Comparison of ENCODE assay signal across 14 cellular contexts in genomic region chr13:48626077-48626449, GRCh38. TPM values are rescaled to one million over a fixed set of nuclear protein-coding genes. Genes with fewer than 3 reads are reported as not detected.
A peak's percentile ranks its signal among the peaks of the same experiment; 100 is the strongest.
DNase-seq lines count a peak whose midpoint lies in the region; ATAC-seq and TF ChIP-seq lines count a peak whose summit lies in the region.
"Had no signal": no experiment of that assay in that cellular context is flagged by ENCODE, and none has a peak within 500 bp of the region (broad histone marks: within the 10 kb centered on the region; RNA-seq: fewer than 3 reads in every experiment).

No MANE protein-coding gene starts in this region.

- intact Hi-C loops in esophagus squamous epithelium (cut with DNase I) = no loop called here

- no peaks in the 10 kb centered on the region for H4K20me1 ChIP-seq in smooth muscle cell (ENCODE audit: low read depth)

- no peak overlapping the region for H2AFZ ChIP-seq in smooth muscle cell (ENCODE audit: low read depth)

- peak overlapping the region; percentile 52 for H3K4me2 ChIP-seq in smooth muscle cell

- H3K27me3 ChIP-seq in brain microvascular endothelial cell (replicated peaks) (no peaks in the 10 kb centered on the region), kidney epithelial cell (ENCODE audit: control insufficient read depth, insufficient read depth, low read length) (no peaks in the 10 kb centered on the region), smooth muscle cell (ENCODE audit: low read depth) (no peaks in the 10 kb centered on the region), esophagus squamous epithelium (no peaks in the 10 kb centered on the region)

- ATAC-seq in GM18861 (IDR thresholded peaks at IDR 0.05; ENCODE audit: unreplicated experiment) (no peak), HG03442 (IDR thresholded peaks at IDR 0.05; ENCODE audit: unreplicated experiment) (no peak)

- in situ Hi-C loops in brain microvascular endothelial cell (cut with HindIII; ENCODE audit: low pct_ligation_motif_present, low sequenced_read_pairs) = no loop called here

- H3K4me3 ChIP-seq in brain microvascular endothelial cell (ENCODE audit: low read depth, low read length) = no peak overlapping the region
- H3K4me3 ChIP-seq in kidney epithelial cell (ENCODE audit: low read depth, low read length) = no peak overlapping the region
- H3K4me3 ChIP-seq in smooth muscle cell = no peak overlapping the region
- no peak overlapping the region for H3K4me3 ChIP-seq in esophagus squamous epithelium

- TF ChIP-seq CTCF in brain microvascular endothelial cell (IDR thresholded peaks at IDR 0.05; ENCODE audit: low read depth, low read length, missing control alignments) (no peak), kidney epithelial cell (IDR thresholded peaks at IDR 0.05; ENCODE audit: insufficient read depth, low read length, poor library complexity, severe bottlenecking) (no peak), smooth muscle cell (IDR thresholded peaks at IDR 0.05; ENCODE audit: borderline replicate concordance, insufficient read depth, poor library complexity, severe bottlenecking) (no peak), esophagus squamous epithelium (IDR thresholded peaks at IDR 0.05) (no peak)

- TF ChIP-seq POLR2A in esophagus squamous epithelium (IDR thresholded peaks at IDR 0.05) = no peak

- H3K27ac ChIP-seq in brain microvascular endothelial cell (peak overlapping the region; percentile 96), smooth muscle cell (ENCODE audit: low read depth) (peak overlapping the region; percentile 34), esophagus squamous epithelium (no peak overlapping the region)

- DNase-seq in MV-4-11 (lab: John Stamatoyannopoulos, UW) (peak; percentile 96), brain microvascular endothelial cell (peak; percentile 86), kidney epithelial cell (ENCODE audit: low read depth) (peak; percentile 73), smooth muscle cell (lab: John Stamatoyannopoulos, UW; ENCODE audit: unreplicated experiment) (no peak), activated T-cell treated with anti-CD3 and anti-CD28 coated beads for 4 hours (no peak), esophagus squamous epithelium (lab: John Stamatoyannopoulos, UW) (no peak)
- DNase-seq: activated B cell treated with CpG ODN at 0.5 μM for 24 hours, foreskin melanocyte, mesendoderm, small intestine had no signal

- H3K79me2 ChIP-seq in smooth muscle cell (ENCODE audit: low read depth) = no peaks in the 10 kb centered on the region

- no peak overlapping the region for H3K9ac ChIP-seq in smooth muscle cell (ENCODE audit: low read depth)

- 0% methylated on average over 1 of the region's 1 CpG for WGBS in smooth muscle cell (ENCODE audit: low lambda C conversion rate)
- WGBS in esophagus squamous epithelium, 2 donors = 6 to 26% methylated on average over 1 of the region's 1 CpG

- H3K9me3 ChIP-seq in smooth muscle cell (replicated peaks; ENCODE audit: low read depth) (no peaks in the 10 kb centered on the region), esophagus squamous epithelium (no peaks in the 10 kb centered on the region)

- H3K4me1 ChIP-seq in smooth muscle cell (ENCODE audit: low read depth) (peaks cover 6% of the 10 kb centered on the region), esophagus squamous epithelium (peaks cover 0 to 6% (median 0%) of the 10 kb centered on the region in 3 donors)

- H3F3A ChIP-seq in smooth muscle cell (ENCODE audit: low read depth) = no peaks in the 10 kb centered on the region

- no peaks in the 10 kb centered on the region for H3K36me3 ChIP-seq in brain microvascular endothelial cell (replicated peaks)
- H3K36me3 ChIP-seq in kidney epithelial cell (ENCODE audit: control insufficient read depth, insufficient read depth, low read length) = no peaks in the 10 kb centered on the region
- H3K36me3 ChIP-seq in smooth muscle cell (ENCODE audit: low read depth) = no peaks in the 10 kb centered on the region
- H3K36me3 ChIP-seq in esophagus squamous epithelium = no peaks in the 10 kb centered on the region

RNA-seq across cellular contexts. Expression of gene CYSLTR2, which starts 27.7 kb away (rescaled TPM):
- total RNA-seq in kidney epithelial cell = 0.13 TPM in 1 of 2 replicates, not detected in the other
- 0.45 and 0.54 TPM in 2 replicates for total RNA-seq in smooth muscle cell
- polyA plus RNA-seq in smooth muscle cell = 0.06 and 0.71 TPM in 2 replicates
- total RNA-seq in esophagus squamous epithelium = under 1 TPM; 0.04 to 0.94 (median 0.21) TPM
- total RNA-seq: H4, RPMI7951 had no signal

Comparison
In these comparisons a context has a peak if more than half of its experiments do, and no peak if none do; other contexts are left out.
1. DNase-seq: peak in MV-4-11 (single experiment), brain microvascular endothelial cell (single experiment) and kidney epithelial cell (single experiment); none in smooth muscle cell (single experiment), activated T-cell treated with anti-CD3 and anti-CD28 coated beads for 4 hours (single experiment) and esophagus squamous epithelium (single experiment).
2. H3K27ac ChIP-seq: peak in brain microvascular endothelial cell (single experiment) and smooth muscle cell (single experiment); none in esophagus squamous epithelium (0 of 4).